In the genomic region with DNA sequence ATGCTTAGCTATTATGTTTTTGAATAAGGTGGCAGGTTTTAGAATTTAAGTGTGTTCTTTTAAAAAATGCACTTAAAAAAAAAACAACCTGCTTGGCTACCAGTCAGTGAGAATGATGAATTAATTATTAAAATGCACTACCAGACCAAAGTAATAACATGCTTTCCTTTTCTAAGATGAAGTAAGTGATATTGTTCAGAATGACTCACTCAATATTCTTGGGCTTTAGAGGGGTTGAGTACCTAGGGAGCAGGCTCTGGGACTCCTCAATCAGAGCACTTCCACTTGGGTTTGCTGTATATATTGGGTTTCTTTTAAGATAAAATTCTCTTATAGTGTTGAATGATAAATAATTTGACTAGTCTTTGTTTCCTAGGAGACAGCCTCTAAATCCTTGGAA, we compare ENCODE assay signal across 18 cellular contexts. TPM values are rescaled to one million over a fixed set of nuclear protein-coding genes. Genes with fewer than 3 reads are reported as not detected.
DNase-seq lines count a peak whose midpoint lies in the region; ATAC-seq, FAIRE-seq and TF ChIP-seq lines count a peak whose summit lies in the region.
"Had no signal": no experiment of that assay in that cellular context is flagged by ENCODE, and none has a peak within 500 bp of the region (broad histone marks: within the 10 kb centered on the region; RNA-seq: fewer than 3 reads in every experiment).

No MANE protein-coding gene starts in this region.

- no peak overlapping the region for H2AFZ ChIP-seq in HepG2 (ENCODE audit: low read length)
- H2AFZ ChIP-seq: parathyroid adenoma had no signal

- H3K4me3 ChIP-seq in HepG2 (replicated peaks in 1 of 3; ENCODE audit: insufficient read depth in 1 of 3, low read depth in 2 of 3, low read length in 3 of 3) (no peak overlapping the region), right lobe of liver (no peak overlapping the region), tibial artery (no peak overlapping the region)
- H3K4me3 ChIP-seq: dorsolateral prefrontal cortex, stomach had no signal

- H3K4me1 ChIP-seq in HepG2 (ENCODE audit: insufficient read depth, low read length) (peaks cover 90% of the 10 kb centered on the region), right lobe of liver (no peaks in the 10 kb centered on the region), tibial artery (peaks cover 0 to 52% (median 20%) of the 10 kb centered on the region in 4 donors)
- H3K4me1 ChIP-seq: parathyroid adenoma had no signal

- H3K27ac ChIP-seq in HepG2 (ENCODE audit: extremely low read length, insufficient read depth, low read length) (peak overlapping the region; percentile 20), right lobe of liver (no peak overlapping the region), tibial artery (peak overlapping the region; percentile 43 to 59)
- H3K27ac ChIP-seq: parathyroid adenoma, stomach had no signal

- POLR2A ChIA-PET in HepG2 (lab: Yijun Ruan, JAX), result interaction anchor here (4.3 kb wide), 1 partner anchor 9 kb away, joined by 26 read pairs; a partner anchor contains a TSS

- no peak overlapping the region for H3K4me2 ChIP-seq in HepG2 (ENCODE audit: low read depth, low read length)

- no peaks in the 10 kb centered on the region for H3K27me3 Mint-ChIP-seq in chondrocyte (ENCODE audit: low read depth)
- H3K27me3 Mint-ChIP-seq: T-cell had no signal

- peaks cover 7% of the 10 kb centered on the region for H3K9me3 ChIP-seq in HepG2 (ENCODE audit: low read length)
- no peaks in the 10 kb centered on the region for H3K9me3 ChIP-seq in right lobe of liver
- no peaks in the 10 kb centered on the region for H3K9me3 ChIP-seq in tibial artery
- H3K9me3 ChIP-seq: stomach had no signal

- TF ChIP-seq RAD21 in HepG2 (CRISPR knock-in tag; IDR thresholded peaks at IDR 0.05), result no peak

- H3K27me3 ChIP-seq in HepG2 (ENCODE audit: control insufficient read depth in 1 of 2, insufficient read depth in 2 of 2, low read length in 2 of 2) (no peaks in the 10 kb centered on the region), right lobe of liver (no peaks in the 10 kb centered on the region), tibial artery (no peaks in the 10 kb centered on the region)
- H3K27me3 ChIP-seq: dorsolateral prefrontal cortex, stomach had no signal

- TF ChIP-seq CTCF in HepG2 (CRISPR knock-in tag; IDR thresholded peaks at IDR 0.05) (no peak), right lobe of liver (IDR thresholded peaks at IDR 0.05) (no peak), chondrocyte (IDR thresholded peaks at IDR 0.05) (no peak), tibial artery (IDR thresholded peaks at IDR 0.05) (no peak)

- peak overlapping the region; percentile 94 for H3K27ac Mint-ChIP-seq in chondrocyte (ENCODE audit: unreplicated experiment)

- H4K20me1 ChIP-seq in HepG2 (ENCODE audit: insufficient read depth, low read length), result no peaks in the 10 kb centered on the region

- no peak for DNase-seq in HepG2 (ENCODE audit: low spot score)
- no peak for DNase-seq in right lobe of liver
- DNase-seq in chondrocyte (ENCODE audit: low spot score), result no peak
- no peak for DNase-seq in tibial artery
- DNase-seq in hippocampal formation (lab: John Stamatoyannopoulos, UW), result no peak
- no peak for DNase-seq in activated T-cell treated with anti-CD3 and anti-CD28 coated beads for 4 hours
- DNase-seq: activated naive CD4-positive, alpha-beta T cell; CD8-positive, alpha-beta memory T cell; dorsolateral prefrontal cortex; hypothalamus; NCI-H1092; stomach; T-cell had no signal

- TF ChIP-seq EP300 in HepG2 (IDR thresholded peaks at IDR 0.05; ENCODE audit: low read depth in 2 of 2, low read length in 2 of 2), result no peak
- no peak for TF ChIP-seq EP300 in HepG2 (CRISPR knock-in tag; IDR thresholded peaks at IDR 0.05; ENCODE audit: borderline replicate concordance)

- H3K4me1 Mint-ChIP-seq in chondrocyte (ENCODE audit: low read depth), result peaks cover 80% of the 10 kb centered on the region

- no peak overlapping the region for H3K9ac ChIP-seq in HepG2 (ENCODE audit: insufficient read depth, low read depth, low read length)
- H3K9ac ChIP-seq: parathyroid adenoma had no signal

- CTCF ChIA-PET in HepG2 (lab: Yijun Ruan, JAX; ENCODE audit: low intra/inter-chr PET ratio, low total read pairs), result no interaction called here

- H3K4me3 Mint-ChIP-seq in chondrocyte (ENCODE audit: unreplicated experiment), result no peak overlapping the region
- H3K4me3 Mint-ChIP-seq: CD8-positive, alpha-beta memory T cell; T-cell; WTC11 had no signal

- peaks cover 4% of the 10 kb centered on the region for H3K36me3 Mint-ChIP-seq in chondrocyte (ENCODE audit: low read depth)

- FAIRE-seq in HepG2 (lab: Jason Lieb, UNC), result no peak

- in situ Hi-C loops in HepG2 (cut with HindIII; ENCODE audit: extremely low pct_ligation_motif_present, low pct_unique_long_range_greater_than_20kb), result loop anchor here (25.0 kb wide), 1 partner anchor 1010 kb away; a partner anchor contains a TSS

- intact Hi-C loops in HepG2 (cut with micrococcal nuclease; ENCODE audit: unreplicated experiment) (no loop called here), right lobe of liver (cut with DNase I) (no loop called here), tibial artery (cut with DNase I; ENCODE audit: low total_unique reads) (no loop called here)

- no TSS peak for BruUV-seq in HepG2 (replicated peaks; lab: Mats Ljungman, UMichigan)

- no peak for TF ChIP-seq POLR2A in HepG2 (IDR thresholded peaks at IDR 0.05; ENCODE audit: insufficient read depth in 1 of 2, low read depth in 2 of 2, low read length in 2 of 2)
- TF ChIP-seq POLR2A in right lobe of liver (IDR thresholded peaks at IDR 0.05), result no peak

- H3K9me3 Mint-ChIP-seq in chondrocyte (ENCODE audit: low read depth), result peaks cover 9% of the 10 kb centered on the region

- ATAC-seq in HepG2, result no peak
- ATAC-seq in right lobe of liver, result no peak
- peak; percentile 40 for ATAC-seq in HG03354 (IDR thresholded peaks at IDR 0.05; ENCODE audit: poor library complexity, severe bottlenecking, unreplicated experiment)
- no peak for ATAC-seq in HG02763 (IDR thresholded peaks at IDR 0.05; ENCODE audit: unreplicated experiment)
- ATAC-seq: left lobe of liver, T-cell, WTC11 had no signal

- H3K36me3 ChIP-seq in HepG2 (replicated peaks in 1 of 2; ENCODE audit: control insufficient read depth in 1 of 2, insufficient read depth in 2 of 2, low read length in 2 of 2) (no peaks in the 10 kb centered on the region; a peak in 2 of 5 replicates), right lobe of liver (no peaks in the 10 kb centered on the region), tibial artery (no peaks in the 10 kb centered on the region)

- peaks cover 96% of the 10 kb centered on the region for H3K79me2 ChIP-seq in HepG2 (ENCODE audit: insufficient read depth, low read length)

RNA-seq across cellular contexts. Expression of a gene that starts 8.6 kb away (rescaled TPM):
- total RNA-seq in HepG2 (2016; rRNA removed; fragmentation: Illumina TruSeq; extraction: Trizol), result 25.1 and 31.7 TPM in 2 replicates
- 5.4 TPM in 2 replicates for total RNA-seq in HepG2 (2016; cell fraction: cytosol; rRNA removed; fragmentation: Illumina TruSeq; extraction: Trizol; ENCODE audit: low read depth)
- total RNA-seq in HepG2 (2016; cell fraction: insoluble cytoplasmic fraction; rRNA removed; fragmentation: Illumina TruSeq; extraction: Trizol), result 26.6 and 29.6 TPM in 2 replicates
- total RNA-seq in HepG2 (2016; cell fraction: membrane; rRNA removed; fragmentation: Illumina TruSeq; extraction: Trizol), result 11.2 and 11.3 TPM in 2 replicates
- 37.3 and 38.6 TPM in 2 replicates for total RNA-seq in HepG2 (2016; cell fraction: nucleus; rRNA removed; fragmentation: Illumina TruSeq; extraction: Trizol)
- polyA plus RNA-seq in HepG2 (2011; rRNA removed), result 17.7 and 19.5 TPM in 2 replicates
- 15.3 and 21.5 TPM in 2 replicates for polyA plus RNA-seq in HepG2 (2011; cell fraction: cytosol; rRNA removed)
- 10.6 and 11.9 TPM in 2 replicates for polyA plus RNA-seq in HepG2 (2011; cell fraction: nucleus; rRNA removed)
- polyA plus RNA-seq in HepG2 (2012), result 15.8 and 19.6 TPM in 2 replicates
- polyA plus RNA-seq in HepG2 (2016; cell fraction: cytosol; fragmentation: Illumina TruSeq; extraction: Trizol; ENCODE audit: low read depth), result 1.7 and 2.0 TPM in 2 replicates
- 34.4 and 39.5 TPM in 2 replicates for polyA plus RNA-seq in HepG2 (2016; cell fraction: insoluble cytoplasmic fraction; fragmentation: Illumina TruSeq; extraction: Trizol; ENCODE audit: low read depth)
- 5.8 and 6.3 TPM in 2 replicates for polyA plus RNA-seq in HepG2 (2016; cell fraction: membrane; fragmentation: Illumina TruSeq; extraction: Trizol; ENCODE audit: low read depth)
- 24.4 and 25.4 TPM in 2 replicates for polyA plus RNA-seq in HepG2 (2016; cell fraction: nucleus; fragmentation: Illumina TruSeq; extraction: Trizol; ENCODE audit: insufficient read depth, low read depth)
- polyA minus RNA-seq in HepG2 (2011; rRNA and poly(A)+ RNA removed; ENCODE audit: low replicate concordance), result 22.5 and 30.1 TPM in 2 replicates
- polyA minus RNA-seq in HepG2 (2011; cell fraction: cytosol; rRNA and poly(A)+ RNA removed), result 20.3 and 26.5 TPM in 2 replicates
- polyA minus RNA-seq in HepG2 (2011; cell fraction: nucleus; rRNA and poly(A)+ RNA removed), result 95.6 and 102 TPM in 2 replicates
- 10 to 100 TPM in 2 of 6 experiments, 1 to 10 TPM in 4; 7.9 to 13.4 (median 8.2) TPM for total RNA-seq in right lobe of liver
- total RNA-seq in chondrocyte, result 27.4 to 30.7 TPM (median 27.6 TPM) in 3 replicates

RNA-seq across cellular contexts. Expression of a gene that starts 35.4 kb away (rescaled TPM):
- total RNA-seq in HepG2 (2016; rRNA removed; fragmentation: Illumina TruSeq; extraction: Trizol) (31.7 and 47.6 TPM in 2 replicates), right lobe of liver (1 to 10 TPM in 5 of 6 experiments, under 1 TPM in 1; 0.79 to 6.4 (median 1.7) TPM), chondrocyte (31.6 to 77.4 TPM (median 71.6 TPM) in 3 replicates)
- 24.9 and 27.9 TPM in 2 replicates for total RNA-seq in HepG2 (2016; cell fraction: cytosol; rRNA removed; fragmentation: Illumina TruSeq; extraction: Trizol; ENCODE audit: low read depth)
- total RNA-seq in HepG2 (2016; cell fraction: insoluble cytoplasmic fraction; rRNA removed; fragmentation: Illumina TruSeq; extraction: Trizol), result 34.4 and 46.4 TPM in 2 replicates
- total RNA-seq in HepG2 (2016; cell fraction: membrane; rRNA removed; fragmentation: Illumina TruSeq; extraction: Trizol), result 36.8 and 37.9 TPM in 2 replicates
- 41.2 and 41.6 TPM in 2 replicates for total RNA-seq in HepG2 (2016; cell fraction: nucleus; rRNA removed; fragmentation: Illumina TruSeq; extraction: Trizol)
- polyA plus RNA-seq in HepG2 (2011; rRNA removed), result 34.2 and 43.4 TPM in 2 replicates
- 12.3 and 17.0 TPM in 2 replicates for polyA plus RNA-seq in HepG2 (2011; cell fraction: cytosol; rRNA removed)
- polyA plus RNA-seq in HepG2 (2011; cell fraction: nucleus; rRNA removed), result 16.5 and 23.0 TPM in 2 replicates
- polyA plus RNA-seq in HepG2 (2012), result 24.3 and 26.8 TPM in 2 replicates
- polyA plus RNA-seq in HepG2 (2016; cell fraction: cytosol; fragmentation: Illumina TruSeq; extraction: Trizol; ENCODE audit: low read depth), result 37.7 and 37.9 TPM in 2 replicates
- polyA plus RNA-seq in HepG2 (2016; cell fraction: insoluble cytoplasmic fraction; fragmentation: Illumina TruSeq; extraction: Trizol; ENCODE audit: low read depth), result 30.1 and 31.0 TPM in 2 replicates
- polyA plus RNA-seq in HepG2 (2016; cell fraction: membrane; fragmentation: Illumina TruSeq; extraction: Trizol; ENCODE audit: low read depth), result 31.9 and 36.7 TPM in 2 replicates
- 55.5 and 64.1 TPM in 2 replicates for polyA plus RNA-seq in HepG2 (2016; cell fraction: nucleus; fragmentation: Illumina TruSeq; extraction: Trizol; ENCODE audit: insufficient read depth, low read depth)
- 22.0 and 22.8 TPM in 2 replicates for polyA minus RNA-seq in HepG2 (2011; rRNA and poly(A)+ RNA removed; ENCODE audit: low replicate concordance)
- 12.8 and 18.0 TPM in 2 replicates for polyA minus RNA-seq in HepG2 (2011; cell fraction: cytosol; rRNA and poly(A)+ RNA removed)
- 23.7 and 24.9 TPM in 2 replicates for polyA minus RNA-seq in HepG2 (2011; cell fraction: nucleus; rRNA and poly(A)+ RNA removed)

Comparison
In these comparisons a context has a peak if more than half of its experiments do, and no peak if none do; other contexts are left out.
1. H3K27ac ChIP-seq: peak in HepG2 (single experiment) and tibial artery (2 of 2); none in right lobe of liver (0 of 3).